7 cellular contexts compared by ENCODE assay signal in genomic region chr12:131627151-131628058, GRCh38.
DNase-seq lines count a peak whose midpoint lies in the region; TF ChIP-seq lines count a peak whose summit lies in the region.
"Not testable (repeated sequence)": the region's sequence is repeated elsewhere in the genome, so short reads cannot be mapped to it uniquely, and the experiment has no call there.

No MANE protein-coding gene starts in this region.

- peaks cover 15% of the 10 kb centered on the region for H3K9me3 ChIP-seq in DOHH2 (ENCODE audit: control insufficient read depth, insufficient read depth, low read length)
- H3K9me3 ChIP-seq in SJCRH30 (replicated peaks): not testable (repeated sequence)

- H3K27me3 ChIP-seq in DOHH2 (ENCODE audit: control insufficient read depth, low read length); SJCRH30: not testable (repeated sequence)

- peak overlapping the region; percentile 80 for H3K27ac ChIP-seq in DOHH2 (ENCODE audit: low read depth, low read length)
- H3K27ac ChIP-seq in SJCRH30: not testable (repeated sequence)

- not testable (repeated sequence) for H3K79me2 ChIP-seq in DOHH2 (ENCODE audit: control insufficient read depth, low read length)

- H3K27me3 Mint-ChIP-seq in activated T-helper 1 cell treated with anti-CD3 and anti-CD28 coated beads, Interleukin-12 subunit alpha, Interleukin-12 subunit beta, Interleukin-2, Interleukin-4 antibody, amounts not matched to agents 30 ng/mL and 10 ng/mL and 1 ng/mL, durations not matched to agents 14 hours and 24 hours and 36 hours (ENCODE audit: insufficient read depth): peaks cover 10% of the 10 kb centered on the region
- H3K27me3 Mint-ChIP-seq in neural crest cell (ENCODE audit: low read depth): peaks cover 12% of the 10 kb centered on the region

- H3F3A ChIP-seq in DOHH2 (ENCODE audit: control insufficient read depth, insufficient read depth): peaks cover 10% of the 10 kb centered on the region

- H3K4me3 Mint-ChIP-seq in activated T-helper 1 cell treated with anti-CD3 and anti-CD28 coated beads, Interleukin-12 subunit alpha, Interleukin-12 subunit beta, Interleukin-2, Interleukin-4 antibody, amounts not matched to agents 30 ng/mL and 10 ng/mL and 1 ng/mL, durations not matched to agents 14 hours and 24 hours and 36 hours: not testable (repeated sequence)
- peak overlapping the region; percentile 23 for H3K4me3 Mint-ChIP-seq in neural crest cell

- H3K4me1 ChIP-seq in DOHH2 (ENCODE audit: control insufficient read depth, low read length) (peaks cover 30% of the 10 kb centered on the region), SJCRH30 (peaks cover 21% of the 10 kb centered on the region)

- H3K36me3 ChIP-seq in DOHH2 (ENCODE audit: control insufficient read depth, low read length); SJCRH30: not testable (repeated sequence)

- peak overlapping the region; percentile 39 for H3K4me2 ChIP-seq in DOHH2 (ENCODE audit: low read length)

- H3K9me3 Mint-ChIP-seq in activated T-helper 1 cell treated with anti-CD3 and anti-CD28 coated beads, Interleukin-12 subunit alpha, Interleukin-12 subunit beta, Interleukin-2, Interleukin-4 antibody, amounts not matched to agents 30 ng/mL and 10 ng/mL and 1 ng/mL, durations not matched to agents 14 hours and 24 hours and 36 hours: peaks cover 17% of the 10 kb centered on the region
- H3K9me3 Mint-ChIP-seq in neural crest cell: not testable (repeated sequence)

- DNase-seq in KBM-7 (peak; percentile 45), SJCRH30 (peak; percentile 33 to 54)
- DNase-seq in activated CD4-positive, alpha-beta T cell treated with anti-CD3 and anti-CD28 coated beads for 48 hours: peak; percentile 31
- peak; percentile 12 for DNase-seq in activated T-helper 1 cell treated with anti-CD3 and anti-CD28 coated beads, Interleukin-12 subunit alpha, Interleukin-12 subunit beta, Interleukin-2, Interleukin-4 antibody, amounts not matched to agents 30 ng/mL and 10 ng/mL and 1 ng/mL, durations not matched to agents 14 hours and 24 hours and 36 hours (ENCODE audit: low spot score)
- peak; percentile 56 for DNase-seq in effector CD8-positive, alpha-beta T cell (lab: John Stamatoyannopoulos, UW)
- DNase-seq in neural crest cell (ENCODE audit: low read depth, low spot score): not testable (repeated sequence)

- intact Hi-C loops in activated T-helper 1 cell treated with anti-CD3 and anti-CD28 coated beads, Interleukin-12 subunit alpha, Interleukin-12 subunit beta, Interleukin-2, Interleukin-4 antibody, amounts not matched to agents 30 ng/mL and 10 ng/mL and 1 ng/mL, durations not matched to agents 14 hours and 24 hours and 36 hours (cut with micrococcal nuclease): not testable (repeated sequence)

- H3K27ac Mint-ChIP-seq in activated T-helper 1 cell treated with anti-CD3 and anti-CD28 coated beads, Interleukin-12 subunit alpha, Interleukin-12 subunit beta, Interleukin-2, Interleukin-4 antibody, amounts not matched to agents 30 ng/mL and 10 ng/mL and 1 ng/mL, durations not matched to agents 14 hours and 24 hours and 36 hours: peak overlapping the region; percentile 81
- not testable (repeated sequence) for H3K27ac Mint-ChIP-seq in neural crest cell (ENCODE audit: unreplicated experiment)

- not testable (repeated sequence) for H3K36me3 Mint-ChIP-seq in activated T-helper 1 cell treated with anti-CD3 and anti-CD28 coated beads, Interleukin-12 subunit alpha, Interleukin-12 subunit beta, Interleukin-2, Interleukin-4 antibody, amounts not matched to agents 30 ng/mL and 10 ng/mL and 1 ng/mL, durations not matched to agents 14 hours and 24 hours and 36 hours (ENCODE audit: low read depth); neural crest cell (ENCODE audit: low read depth)

- TF ChIP-seq CTCF in DOHH2 (IDR thresholded peaks at IDR 0.05; ENCODE audit: low read depth, low read length, poor library complexity, severe bottlenecking); neural crest cell (conservative IDR thresholded peaks at IDR 0.05): not testable (repeated sequence)

- peak overlapping the region; percentile 42 for H3K4me3 ChIP-seq in DOHH2 (ENCODE audit: low read length)
- H3K4me3 ChIP-seq in SJCRH30: not testable (repeated sequence)

- H4K20me1 ChIP-seq in DOHH2 (ENCODE audit: control insufficient read depth, insufficient read depth, low read depth, low read length): not testable (repeated sequence)

- H3K9me2 ChIP-seq in DOHH2 (replicated peaks; ENCODE audit: control insufficient read depth, low read length): not testable (repeated sequence)

- in situ Hi-C loops in KBM-7 (cut with MboI; ENCODE audit: low pct_unique_long_range_greater_than_20kb, low sequenced_read_pairs): not testable (repeated sequence)

- not testable (repeated sequence) for H3K4me1 Mint-ChIP-seq in activated T-helper 1 cell treated with anti-CD3 and anti-CD28 coated beads, Interleukin-12 subunit alpha, Interleukin-12 subunit beta, Interleukin-2, Interleukin-4 antibody, amounts not matched to agents 30 ng/mL and 10 ng/mL and 1 ng/mL, durations not matched to agents 14 hours and 24 hours and 36 hours (ENCODE audit: low read depth)
- H3K4me1 Mint-ChIP-seq in neural crest cell: peaks cover 28% of the 10 kb centered on the region
